In the genomic region with DNA sequence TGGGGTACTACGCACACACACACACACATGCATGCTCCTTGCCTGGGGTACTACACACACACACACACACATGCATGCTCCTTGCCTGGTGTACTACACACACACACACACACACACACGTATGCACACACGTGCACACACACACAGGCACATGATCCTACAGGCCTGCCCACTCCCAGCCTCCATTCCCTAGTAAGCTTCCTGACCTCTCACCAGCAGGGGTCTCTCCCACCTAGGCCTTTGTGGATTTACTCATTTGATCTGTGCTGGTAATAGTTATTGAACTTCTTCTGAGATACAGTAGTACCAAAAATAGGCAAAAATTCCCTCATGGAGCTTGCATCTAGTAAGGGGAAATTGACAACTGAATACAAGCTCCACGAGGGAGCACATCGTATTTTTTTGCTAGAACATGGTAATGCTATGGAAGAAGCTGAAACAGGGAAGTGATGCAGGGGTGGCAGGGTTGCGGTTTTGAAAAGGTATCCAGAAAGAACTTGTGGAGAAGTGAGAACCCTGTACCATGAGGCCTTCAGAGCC, we compare ENCODE assay signal across 1 cellular context.
TF ChIP-seq lines count a peak whose summit lies in the region.

No MANE protein-coding gene starts in this region.

TF ChIP-seq in HEK293, 187 proteins besides CTCF, POLR2A, EP300 and RAD21 (continued from another document):
- TF ChIP-seq, protein P1, sequence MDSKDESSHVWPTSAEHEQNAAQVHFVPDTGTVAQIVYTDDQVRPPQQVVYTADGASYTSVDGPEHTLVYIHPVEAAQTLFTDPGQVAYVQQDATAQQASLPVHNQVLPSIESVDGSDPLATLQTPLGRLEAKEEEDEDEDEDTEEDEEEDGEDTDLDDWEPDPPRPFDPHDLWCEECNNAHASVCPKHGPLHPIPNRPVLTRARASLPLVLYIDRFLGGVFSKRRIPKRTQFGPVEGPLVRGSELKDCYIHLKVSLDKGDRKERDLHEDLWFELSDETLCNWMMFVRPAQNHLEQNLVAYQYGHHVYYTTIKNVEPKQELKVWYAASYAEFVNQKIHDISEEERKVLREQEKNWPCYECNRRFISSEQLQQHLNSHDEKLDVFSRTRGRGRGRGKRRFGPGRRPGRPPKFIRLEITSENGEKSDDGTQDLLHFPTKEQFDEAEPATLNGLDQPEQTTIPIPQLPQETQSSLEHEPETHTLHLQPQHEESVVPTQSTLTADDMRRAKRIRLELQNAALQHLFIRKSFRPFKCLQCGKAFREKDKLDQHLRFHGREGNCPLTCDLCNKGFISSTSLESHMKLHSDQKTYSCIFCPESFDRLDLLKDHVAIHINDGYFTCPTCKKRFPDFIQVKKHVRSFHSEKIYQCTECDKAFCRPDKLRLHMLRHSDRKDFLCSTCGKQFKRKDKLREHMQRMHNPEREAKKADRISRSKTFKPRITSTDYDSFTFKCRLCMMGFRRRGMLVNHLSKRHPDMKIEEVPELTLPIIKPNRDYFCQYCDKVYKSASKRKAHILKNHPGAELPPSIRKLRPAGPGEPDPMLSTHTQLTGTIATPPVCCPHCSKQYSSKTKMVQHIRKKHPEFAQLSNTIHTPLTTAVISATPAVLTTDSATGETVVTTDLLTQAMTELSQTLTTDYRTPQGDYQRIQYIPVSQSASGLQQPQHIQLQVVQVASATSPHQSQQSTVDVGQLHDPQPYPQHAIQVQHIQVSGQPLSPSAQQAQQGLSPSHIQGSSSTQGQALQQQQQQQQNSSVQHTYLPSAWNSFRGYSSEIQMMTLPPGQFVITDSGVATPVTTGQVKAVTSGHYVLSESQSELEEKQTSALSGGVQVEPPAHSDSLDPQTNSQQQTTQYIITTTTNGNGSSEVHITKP (tag by site-specific recombination; IDR thresholded peaks at IDR 0.05), result no peak
- TF ChIP-seq ZFHX2 (tag by site-specific recombination; conservative IDR thresholded peaks at IDR 0.05) (0 out of 2 replicates have a peak, but pooled peaks have one; percentile 28), ZNF501 (tag by site-specific recombination; IDR thresholded peaks at IDR 0.05) (no peak), EGR2 (tag by site-specific recombination; IDR thresholded peaks at IDR 0.05; ENCODE audit: low read depth) (peak; percentile 43; the same call in 1 of the 2 replicates)
- TF ChIP-seq, protein P2, sequence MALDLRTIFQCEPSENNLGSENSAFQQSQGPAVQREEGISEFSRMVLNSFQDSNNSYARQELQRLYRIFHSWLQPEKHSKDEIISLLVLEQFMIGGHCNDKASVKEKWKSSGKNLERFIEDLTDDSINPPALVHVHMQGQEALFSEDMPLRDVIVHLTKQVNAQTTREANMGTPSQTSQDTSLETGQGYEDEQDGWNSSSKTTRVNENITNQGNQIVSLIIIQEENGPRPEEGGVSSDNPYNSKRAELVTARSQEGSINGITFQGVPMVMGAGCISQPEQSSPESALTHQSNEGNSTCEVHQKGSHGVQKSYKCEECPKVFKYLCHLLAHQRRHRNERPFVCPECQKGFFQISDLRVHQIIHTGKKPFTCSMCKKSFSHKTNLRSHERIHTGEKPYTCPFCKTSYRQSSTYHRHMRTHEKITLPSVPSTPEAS (tag by site-specific recombination; IDR thresholded peaks at IDR 0.05), result peak; percentile 94
